Comparison of ENCODE assay signal across 34 cellular contexts in the genomic region with DNA sequence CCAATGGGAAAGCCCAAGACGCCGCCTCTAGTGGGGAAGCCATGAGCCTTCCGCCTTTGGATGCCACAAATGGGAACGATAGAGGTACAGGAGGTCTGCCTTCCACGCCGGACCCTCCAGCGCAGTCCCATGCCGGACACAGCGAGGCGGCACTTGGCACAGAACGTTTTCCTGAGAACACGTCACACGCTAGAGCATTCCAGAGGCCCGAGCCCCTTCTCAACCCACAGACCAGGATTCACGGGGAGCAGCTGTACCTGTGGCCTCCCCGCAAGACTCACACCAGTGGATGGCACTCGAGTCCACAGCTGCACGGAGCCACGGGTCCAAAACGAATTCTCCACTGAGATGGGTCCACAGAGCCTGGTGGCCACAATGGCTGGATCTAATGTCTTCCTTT. TPM values are rescaled to one million over a fixed set of nuclear protein-coding genes. Genes with fewer than 3 reads are reported as not detected.
"Had no signal": no experiment of that assay in that cellular context is flagged by ENCODE, and none has a peak within 500 bp of the region (broad histone marks: within the 10 kb centered on the region; RNA-seq: fewer than 3 reads in every experiment).

No MANE protein-coding gene starts in this region.

- ATAC-seq: activated CD8-positive, alpha-beta T cell treated with anti-CD3 and anti-CD28 coated beads for 36 hours; activated naive CD4-positive, alpha-beta T cell treated with anti-CD3 and anti-CD28 coated beads, Interleukin-2, amount 50 U/mL, for 72 hours; activated T-cell treated with anti-CD3 and anti-CD28 coated beads, Interleukin-2, amount 50 U/mL, for 4 hours; activated T-cell treated with anti-CD3 and anti-CD28 coated beads, Interleukin-2, amount 50 U/mL, for 72 hours; activated T-helper 17 cell treated with anti-CD3 and anti-CD28 coated beads, Interleukin-2, amount 50 U/mL, for 72 hours; body of pancreas had no signal

- H3K4me1 Mint-ChIP-seq: activated B cell treated with CpG ODN at 0.5 μM for 24 hours; activated CD4-positive, alpha-beta T cell treated with anti-CD3 and anti-CD28 coated beads, Interleukin-2, amount 10 ng/mL, durations not matched to agents 24 days and 14 days; activated naive CD8-positive, alpha-beta T cell treated with anti-CD3 and anti-CD28 coated beads for 36 hours; activated T-helper 17 cell treated with anti-CD3 and anti-CD28 coated beads, Interleukin-2, amount 50 U/mL, for 72 hours had no signal

- H3K27ac Mint-ChIP-seq: activated B cell treated with CpG ODN at 0.5 μM for 24 hours; activated CD4-positive, alpha-beta memory T cell treated with anti-CD3 and anti-CD28 coated beads for 36 hours; activated CD4-positive, alpha-beta T cell treated with anti-CD3 and anti-CD28 coated beads, Interleukin-2, amount 10 ng/mL, durations not matched to agents 24 days and 14 days; activated CD8-positive, alpha-beta T cell treated with anti-CD3 and anti-CD28 coated beads for 36 hours; activated naive CD4-positive, alpha-beta T cell treated with anti-CD3 and anti-CD28 coated beads for 36 hours; activated naive CD4-positive, alpha-beta T cell treated with anti-CD3 and anti-CD28 coated beads, Interleukin-2, amount 50 U/mL, for 72 hours; activated naive CD8-positive, alpha-beta T cell treated with anti-CD3 and anti-CD28 coated beads for 36 hours; activated T-cell treated with anti-CD3 and anti-CD28 coated beads, Interleukin-2, amount 50 U/mL, for 72 hours; activated T-helper 1 cell treated with anti-CD3 and anti-CD28 coated beads, Interleukin-12 subunit alpha, Interleukin-12 subunit beta, Interleukin-2, Interleukin-4 antibody, amounts not matched to agents 30 ng/mL and 10 ng/mL and 1 ng/mL, durations not matched to agents 14 hours and 24 hours and 36 hours; activated T-helper 17 cell treated with anti-CD3 and anti-CD28 coated beads, Interleukin-2, amount 50 U/mL, for 72 hours; T-helper 1 cell treated with Interleukin-12 subunit alpha and Interleukin-12 subunit beta and Interleukin-4 antibody, amounts not matched to agents 30 μg/mL and 1 μg/mL, for 36 hours; T-helper 2 cell treated with Interferon-gamma antibody and Interleukin-4, amounts not matched to agents 5 μg/mL and 100 μg/mL, for 36 hours had no signal

- H3K4me3 Mint-ChIP-seq: activated B cell treated with CpG ODN at 0.5 μM for 24 hours; activated CD4-positive, alpha-beta memory T cell treated with anti-CD3 and anti-CD28 coated beads for 36 hours; activated CD4-positive, alpha-beta T cell treated with anti-CD3 and anti-CD28 coated beads, Interleukin-2, amount 10 ng/mL, durations not matched to agents 24 days and 14 days; activated CD8-positive, alpha-beta T cell treated with anti-CD3 and anti-CD28 coated beads for 36 hours; activated naive CD4-positive, alpha-beta T cell treated with anti-CD3 and anti-CD28 coated beads for 36 hours; activated naive CD8-positive, alpha-beta T cell treated with anti-CD3 and anti-CD28 coated beads for 36 hours; activated T-cell treated with anti-CD3 and anti-CD28 coated beads, Interleukin-2, amount 50 U/mL, for 4 hours; activated T-cell treated with anti-CD3 and anti-CD28 coated beads, Interleukin-2, amount 50 U/mL, for 72 hours; activated T-helper 1 cell treated with anti-CD3 and anti-CD28 coated beads, Interleukin-12 subunit alpha, Interleukin-12 subunit beta, Interleukin-2, Interleukin-4 antibody, amounts not matched to agents 30 ng/mL and 10 ng/mL and 1 ng/mL, durations not matched to agents 14 hours and 24 hours and 36 hours; activated T-helper 17 cell treated with anti-CD3 and anti-CD28 coated beads, Interleukin-2, amount 50 U/mL, for 72 hours; T-helper 1 cell treated with Interleukin-12 subunit alpha and Interleukin-12 subunit beta and Interleukin-4 antibody, amounts not matched to agents 30 μg/mL and 1 μg/mL, for 36 hours; T-helper 2 cell treated with Interferon-gamma antibody and Interleukin-4, amounts not matched to agents 5 μg/mL and 100 μg/mL, for 36 hours had no signal

- H3K4me3 ChIP-seq: adrenal gland, body of pancreas, breast epithelium had no signal

- H3K36me3 ChIP-seq: breast epithelium had no signal

- H3K27ac ChIP-seq: adrenal gland, body of pancreas, brain microvascular endothelial cell, VCaP had no signal

- H3K27me3 ChIP-seq: adrenal gland, body of pancreas, brain microvascular endothelial cell, breast epithelium had no signal

- DNase-seq: activated B cell treated with CpG ODN at 0.5 μM for 24 hours; activated CD4-positive, alpha-beta memory T cell treated with anti-CD3 and anti-CD28 coated beads for 36 hours; activated CD4-positive, alpha-beta T cell treated with anti-CD3 and anti-CD28 coated beads for 4 hours; activated CD4-positive, alpha-beta T cell treated with anti-CD3 and anti-CD28 coated beads, Interleukin-2, amount 10 ng/mL, durations not matched to agents 24 days and 14 days; activated CD4-positive, alpha-beta T cell treated with anti-CD3 and anti-CD28 coated beads, Interleukin-2, amount 50 U/mL, for 1 hour; activated CD4-positive, alpha-beta T cell treated with anti-CD3 and anti-CD28 coated beads, Interleukin-2, amount 50 U/mL, for 4 hours; activated CD4-positive, CD25-positive, alpha-beta regulatory T cell treated with anti-CD3 and anti-CD28 coated beads, Interleukin-2, amount 50 U/mL, for 72 hours; activated CD8-positive, alpha-beta memory T cell treated with anti-CD3 and anti-CD28 coated beads, Interleukin-2, amount 50 U/mL, for 4 hours; activated CD8-positive, alpha-beta T cell treated with anti-CD3 and anti-CD28 coated beads for 36 hours; activated effector memory CD4-positive, alpha-beta T cell treated with anti-CD3 and anti-CD28 coated beads, Interleukin-2, amount 50 U/mL, for 16 hours; activated gamma-delta T cell treated with Interleukin-2 at 50 U/mL for 16 hours; activated naive CD4-positive, alpha-beta T cell; activated naive CD4-positive, alpha-beta T cell treated with anti-CD3 and anti-CD28 coated beads for 36 hours; activated naive CD4-positive, alpha-beta T cell treated with anti-CD3 and anti-CD28 coated beads, Interleukin-2, amount 50 U/mL, for 16 hours; activated naive CD8-positive, alpha-beta T cell treated with anti-CD3 and anti-CD28 coated beads for 36 hours; activated T-cell treated with anti-CD3 and anti-CD28 coated beads for 4 hours; activated T-cell treated with anti-CD3 and anti-CD28 coated beads, Interleukin-2, amount 50 U/mL, for 1 hour; activated T-cell treated with anti-CD3 and anti-CD28 coated beads, Interleukin-2, amount 50 U/mL, for 4 hours; activated T-cell treated with anti-CD3 and anti-CD28 coated beads, Interleukin-2, amount 50 U/mL, for 72 hours; adrenal gland; amniotic stem cell; body of pancreas; brain microvascular endothelial cell; central memory CD4-positive, alpha-beta T cell; T-helper 1 cell; T-helper 2 cell; T-helper 9 cell had no signal

- H3K27me3 Mint-ChIP-seq: activated CD4-positive, alpha-beta T cell treated with anti-CD3 and anti-CD28 coated beads, Interleukin-2, amount 10 ng/mL, durations not matched to agents 24 days and 14 days; activated CD8-positive, alpha-beta T cell treated with anti-CD3 and anti-CD28 coated beads for 36 hours had no signal

- H3K4me1 ChIP-seq: adrenal gland, body of pancreas had no signal

- H3K9me3 ChIP-seq: adrenal gland, body of pancreas, breast epithelium had no signal

RNA-seq across cellular contexts. Expression of a gene that starts 31.5 kb away (rescaled TPM):
- total RNA-seq: activated CD4-positive, alpha-beta T cell treated with anti-CD3 and anti-CD28 coated beads, Interleukin-2, amount 10 ng/mL, durations not matched to agents 24 days and 14 days; activated T-helper 1 cell treated with anti-CD3 and anti-CD28 coated beads, Interleukin-12 subunit alpha, Interleukin-12 subunit beta, Interleukin-2, Interleukin-4 antibody, amounts not matched to agents 30 ng/mL and 10 ng/mL and 1 ng/mL, durations not matched to agents 14 hours and 24 hours and 36 hours had no signal
